Comparison of ENCODE assay signal across 12 cellular contexts in the genomic region with DNA sequence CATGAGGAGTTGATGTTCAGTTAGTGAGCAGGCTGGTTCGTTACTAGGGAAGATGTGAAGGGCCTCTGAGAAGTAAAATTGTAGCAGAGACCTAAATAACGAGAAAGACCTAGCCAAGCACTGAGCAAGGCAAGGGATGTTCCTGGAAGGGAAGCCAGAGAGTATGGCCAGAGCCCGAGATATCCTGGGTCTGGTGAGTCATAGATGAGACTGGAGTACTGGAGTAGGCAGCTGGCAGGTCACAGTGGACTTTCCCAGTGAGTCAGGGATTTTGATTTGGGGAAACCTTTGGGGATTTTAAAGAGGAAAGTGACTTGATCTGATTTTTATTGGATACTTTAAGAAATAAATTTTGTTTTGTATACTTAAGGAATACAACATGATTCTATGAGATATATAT.
A peak's percentile ranks its signal among the peaks of the same experiment; 100 is the strongest.
DNase-seq lines count a peak whose midpoint lies in the region; ATAC-seq, FAIRE-seq and TF ChIP-seq lines count a peak whose summit lies in the region.
"Had no signal": no experiment of that assay in that cellular context is flagged by ENCODE, and none has a peak within 500 bp of the region (broad histone marks: within the 10 kb centered on the region; RNA-seq: fewer than 3 reads in every experiment).

No MANE protein-coding gene starts in this region.

- TF ChIP-seq CTCF in MCF 10A (IDR thresholded peaks at IDR 0.05; ENCODE audit: unreplicated experiment), result no peak
- TF ChIP-seq CTCF in breast epithelium (IDR thresholded peaks at IDR 0.05), result no peak
- TF ChIP-seq CTCF in bronchial epithelial cell (IDR thresholded peaks at IDR 0.05; ENCODE audit: insufficient read depth, low read length, severe bottlenecking), result no peak

- TF ChIP-seq POLR2A in breast epithelium (IDR thresholded peaks at IDR 0.05), result no peak

- FAIRE-seq in bronchial epithelial cell (lab: Jason Lieb, UNC), result no peak
- no peak for FAIRE-seq in urothelium cell line (lab: Jason Lieb, UNC)
- FAIRE-seq: A204.1 had no signal

- no TSS peak for BruUV-seq in MCF 10A (replicated peaks; lab: Mats Ljungman, UMichigan)

- CTCF ChIA-PET in MCF 10A (lab: Yijun Ruan, JAX), result interaction anchor here (0.6 kb wide), 1 partner anchor 16 kb away, joined by 7 read pairs; no protein-coding TSS in a partner anchor

- no peaks in the 10 kb centered on the region for H3K4me1 Mint-ChIP-seq in MCF 10A (ENCODE audit: insufficient read depth, unreplicated experiment)
- no peaks in the 10 kb centered on the region for H3K4me1 Mint-ChIP-seq in activated T-helper 17 cell treated with anti-CD3 and anti-CD28 coated beads, Interleukin-2, amount 50 U/mL, for 72 hours

- H3K9me3 ChIP-seq in breast epithelium, result no peaks in the 10 kb centered on the region
- H3K9me3 ChIP-seq: ascending aorta had no signal

- H3K4me3 ChIP-seq in breast epithelium (no peak overlapping the region), bronchial epithelial cell (ENCODE audit: low read depth, low read length) (no peak overlapping the region)
- H3K4me3 ChIP-seq: ascending aorta had no signal

- H3K27ac ChIP-seq in breast epithelium, result no peak overlapping the region
- H3K27ac ChIP-seq: ascending aorta had no signal

- ATAC-seq in activated T-helper 17 cell treated with anti-CD3 and anti-CD28 coated beads, Interleukin-2, amount 50 U/mL, for 72 hours (replicated peaks), result no peak

- no peaks in the 10 kb centered on the region for H3K36me3 Mint-ChIP-seq in MCF 10A (ENCODE audit: insufficient read depth, unreplicated experiment)
- H3K36me3 Mint-ChIP-seq in activated T-helper 17 cell treated with anti-CD3 and anti-CD28 coated beads, Interleukin-2, amount 50 U/mL, for 72 hours (ENCODE audit: low read depth), result no peaks in the 10 kb centered on the region

- H3K4me3 Mint-ChIP-seq in MCF 10A (ENCODE audit: unreplicated experiment), result no peak overlapping the region
- no peak overlapping the region for H3K4me3 Mint-ChIP-seq in activated T-helper 17 cell treated with anti-CD3 and anti-CD28 coated beads, Interleukin-2, amount 50 U/mL, for 72 hours

- H3K4me1 ChIP-seq in breast epithelium, result no peaks in the 10 kb centered on the region
- H3K4me1 ChIP-seq: ascending aorta had no signal

- POLR2A ChIA-PET in MCF 10A (lab: Yijun Ruan, JAX), result no interaction called here

- peaks cover 7% of the 10 kb centered on the region for H3K9me3 Mint-ChIP-seq in MCF 10A (ENCODE audit: unreplicated experiment)
- peaks cover 4% of the 10 kb centered on the region for H3K9me3 Mint-ChIP-seq in activated T-helper 17 cell treated with anti-CD3 and anti-CD28 coated beads, Interleukin-2, amount 50 U/mL, for 72 hours

- no peak overlapping the region for H3K27ac Mint-ChIP-seq in MCF 10A (ENCODE audit: low read depth, unreplicated experiment)
- no peak overlapping the region for H3K27ac Mint-ChIP-seq in activated T-helper 17 cell treated with anti-CD3 and anti-CD28 coated beads, Interleukin-2, amount 50 U/mL, for 72 hours

- peaks cover 44% of the 10 kb centered on the region for H3K27me3 Mint-ChIP-seq in MCF 10A (ENCODE audit: insufficient read depth, unreplicated experiment)
- H3K27me3 Mint-ChIP-seq in activated T-helper 17 cell treated with anti-CD3 and anti-CD28 coated beads, Interleukin-2, amount 50 U/mL, for 72 hours, result no peaks in the 10 kb centered on the region

- H3K36me3 ChIP-seq in breast epithelium (no peaks in the 10 kb centered on the region), bronchial epithelial cell (ENCODE audit: control insufficient read depth, insufficient read depth, low read length) (no peaks in the 10 kb centered on the region)
- H3K36me3 ChIP-seq: ascending aorta had no signal

- intact Hi-C loops in MCF 10A (cut with micrococcal nuclease), result no loop called here
- intact Hi-C loops in breast epithelium (cut with DNase I; ENCODE audit: low total_unique reads), result no loop called here

- H3K27me3 ChIP-seq in breast epithelium, result no peaks in the 10 kb centered on the region
- H3K27me3 ChIP-seq in bronchial epithelial cell (ENCODE audit: control insufficient read depth, insufficient read depth, low read length), result no peaks in the 10 kb centered on the region
- H3K27me3 ChIP-seq: ascending aorta had no signal

- DNase-seq in MCF 10A (ENCODE audit: unreplicated experiment) (peak; percentile 50), breast epithelium (ENCODE audit: low spot score in 2 of 2) (no peak), bronchial epithelial cell (ENCODE audit: low read depth) (peak; percentile 52), iris pigment epithelial cell (ENCODE audit: low read depth) (peak; percentile 68), urothelium cell line (ENCODE audit: low spot score) (peak; percentile 57), RPMI8226 (no peak), medulla oblongata (ENCODE audit: extremely low spot score) (no peak)
- DNase-seq: NCI-H82; stimulated activated CD4-positive, alpha-beta T cell treated with anti-CD3 and anti-CD28 coated beads, Interleukin-2, amount 100 ng/mL, for 24 hours had no signal

Comparison
In these comparisons a context has a peak if more than half of its experiments do, and no peak if none do; other contexts are left out.
1. DNase-seq: peak in MCF 10A (single experiment), bronchial epithelial cell (single experiment), iris pigment epithelial cell (single experiment) and urothelium cell line (single experiment); none in breast epithelium (0 of 2), RPMI8226 (single experiment) and medulla oblongata (single experiment).